ENCODE assay signal across 19 cellular contexts in the genomic region with DNA sequence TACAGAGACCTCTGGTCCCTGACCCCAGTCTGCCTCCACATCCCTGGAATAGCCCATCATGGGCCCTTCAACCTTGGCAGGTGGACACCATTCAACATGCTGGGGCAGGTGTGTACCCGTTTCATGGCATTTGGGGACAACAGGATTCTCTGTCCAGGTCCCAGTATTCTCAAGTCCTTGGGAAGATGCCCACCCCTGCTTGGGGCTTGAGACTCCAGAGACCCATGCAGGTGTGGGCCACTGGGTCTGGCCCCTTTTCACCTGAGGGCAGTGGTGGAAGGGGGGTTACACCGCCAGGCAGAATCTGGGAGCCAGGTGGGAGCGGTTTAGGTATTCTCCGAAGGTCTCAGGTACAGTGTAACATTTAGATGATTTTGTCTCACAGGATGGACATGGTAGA. TPM values are rescaled to one million over a fixed set of nuclear protein-coding genes. Genes with fewer than 3 reads are reported as not detected.
DNase-seq lines count a peak whose midpoint lies in the region; ATAC-seq and TF ChIP-seq lines count a peak whose summit lies in the region.
"Had no signal": no experiment of that assay in that cellular context is flagged by ENCODE, and none has a peak within 500 bp of the region (broad histone marks: within the 10 kb centered on the region; RNA-seq: fewer than 3 reads in every experiment).

No MANE protein-coding gene starts in this region.

- H3K4me3 ChIP-seq in neuronal stem cell (ENCODE audit: low read length in 2 of 2) (no peak overlapping the region), sigmoid colon (no peak overlapping the region), GM23248 (no peak overlapping the region)
- H3K4me3 ChIP-seq: BLaER1, GM12878, GM23338 had no signal

- TF ChIP-seq EP300 in sigmoid colon (IDR thresholded peaks at IDR 0.05): no peak

- H3K27me3 ChIP-seq in neuronal stem cell (ENCODE audit: control insufficient read depth in 3 of 3, insufficient read depth in 3 of 3, low read depth in 1 of 3, low read length in 3 of 3) (peaks cover 0 to 24% (median 0%) of the 10 kb centered on the region in 3 experiments), sigmoid colon (no peaks in the 10 kb centered on the region), GM23248 (replicated peaks; ENCODE audit: insufficient read depth) (no peaks in the 10 kb centered on the region)
- H3K27me3 ChIP-seq: BLaER1 had no signal

- no peaks in the 10 kb centered on the region for H3K4me1 Mint-ChIP-seq in activated T-cell treated with anti-CD3 and anti-CD28 coated beads, Interleukin-2, amount 50 U/mL, for 24 hours (ENCODE audit: low read depth)
- H3K4me1 Mint-ChIP-seq in activated T-cell treated with anti-CD3 and anti-CD28 coated beads, Interleukin-2, amount 50 U/mL, for 72 hours (ENCODE audit: low read depth): no peaks in the 10 kb centered on the region
- H3K4me1 Mint-ChIP-seq: CD4-positive, CD25-positive, alpha-beta regulatory T cell; H9 had no signal

- H3K27ac ChIP-seq in neuronal stem cell (replicated peaks; ENCODE audit: low read length) (no peak overlapping the region), sigmoid colon (no peak overlapping the region), GM23248 (no peak overlapping the region)
- H3K27ac ChIP-seq: 22Rv1, BLaER1, C4-2B had no signal

- no peak overlapping the region for H4K91ac ChIP-seq in neuronal stem cell (ENCODE audit: low read depth, low read length, poor library complexity)

- no CpG with 5 or more reads among the region's 4 CpGs for WGBS in neuronal stem cell (ENCODE audit: extremely low coverage in 2 of 2, insufficient read length in 2 of 2, insufficient replicate concordance in 1 of 2), 2 donors
- 95% methylated on average over 4 of the region's 4 CpGs for WGBS in sigmoid colon, 2 donors
- 88 to 92% methylated on average over 4 of the region's 4 CpGs for WGBS in GM23248 (ENCODE audit: low coverage in 1 of 2, low lambda C conversion rate in 2 of 2, missing lambda C conversion rate in 2 of 2), 2 experiments

- intact Hi-C loops in sigmoid colon (cut with DNase I): no loop called here

- H3F3A ChIP-seq in GM23248 (ENCODE audit: insufficient read depth): no peaks in the 10 kb centered on the region

- no peak for ATAC-seq in activated T-cell treated with anti-CD3 and anti-CD28 coated beads, Interleukin-2, amount 50 U/mL, for 72 hours (replicated peaks in 1 of 2)
- ATAC-seq in HG02623 (IDR thresholded peaks at IDR 0.05; ENCODE audit: unreplicated experiment): no peak
- ATAC-seq: CD8-positive, alpha-beta T cell; GM12878; GM23338; HCT116 had no signal

- H3K36me3 Mint-ChIP-seq in activated T-cell treated with anti-CD3 and anti-CD28 coated beads, Interleukin-2, amount 50 U/mL, for 24 hours (ENCODE audit: low read depth): no peaks in the 10 kb centered on the region
- no peaks in the 10 kb centered on the region for H3K36me3 Mint-ChIP-seq in activated T-cell treated with anti-CD3 and anti-CD28 coated beads, Interleukin-2, amount 50 U/mL, for 72 hours (ENCODE audit: insufficient read depth in 2 of 2)
- H3K36me3 Mint-ChIP-seq: CD4-positive, CD25-positive, alpha-beta regulatory T cell; CD8-positive, alpha-beta T cell had no signal

- H4K8ac ChIP-seq in neuronal stem cell (ENCODE audit: low read depth, low read length): no peak overlapping the region

- H3K9ac ChIP-seq in neuronal stem cell (ENCODE audit: low read depth, low read length, poor library complexity) (no peak overlapping the region), GM23248 (no peak overlapping the region)
- H3K9ac ChIP-seq: BLaER1 had no signal

- no peaks in the 10 kb centered on the region for H3K79me1 ChIP-seq in neuronal stem cell (ENCODE audit: low read depth, low read length)

- H3K4me1 ChIP-seq in neuronal stem cell (ENCODE audit: control insufficient read depth in 2 of 2, insufficient read depth in 1 of 2, low read depth in 1 of 2, low read length in 2 of 2): no peaks in the 10 kb centered on the region
- H3K4me1 ChIP-seq in sigmoid colon: no peaks in the 10 kb centered on the region
- H3K4me1 ChIP-seq in GM23248 (ENCODE audit: insufficient read depth): no peaks in the 10 kb centered on the region
- H3K4me1 ChIP-seq: Caco-2 had no signal

- no peak overlapping the region for H3K4ac ChIP-seq in neuronal stem cell (ENCODE audit: low read length)

- H2BK120ac ChIP-seq in neuronal stem cell (ENCODE audit: low read depth, low read length): no peak overlapping the region

- H3K4me3 Mint-ChIP-seq in activated T-cell treated with anti-CD3 and anti-CD28 coated beads, Interleukin-2, amount 50 U/mL, for 24 hours: no peak overlapping the region
- H3K4me3 Mint-ChIP-seq in activated T-cell treated with anti-CD3 and anti-CD28 coated beads, Interleukin-2, amount 50 U/mL, for 72 hours: no peak overlapping the region
- H3K4me3 Mint-ChIP-seq: B cell; CD4-positive, CD25-positive, alpha-beta regulatory T cell; CD8-positive, alpha-beta T cell; GM23338; H9 had no signal

- no peak overlapping the region for H2AK5ac ChIP-seq in neuronal stem cell (ENCODE audit: low read depth, low read length)

- no peak for TF ChIP-seq POLR2A in sigmoid colon (IDR thresholded peaks at IDR 0.05)

- peak overlapping the region; percentile 13 for H2BK5ac ChIP-seq in neuronal stem cell (ENCODE audit: low read length)

- no peak overlapping the region for H2BK15ac ChIP-seq in neuronal stem cell (ENCODE audit: low read length)

- no peak overlapping the region for H3K23ac ChIP-seq in neuronal stem cell (ENCODE audit: low read depth, low read length, poor library complexity)

- no peak overlapping the region for H2BK12ac ChIP-seq in neuronal stem cell (ENCODE audit: low read length)

- no peaks in the 10 kb centered on the region for H3K9me2 ChIP-seq in GM23248 (ENCODE audit: insufficient read depth)

- in situ Hi-C loops in GM23248 (cut with MboI): no loop called here

- no peak for TF ChIP-seq CTCF in sigmoid colon (IDR thresholded peaks at IDR 0.05)

- H3K9me3 Mint-ChIP-seq in activated T-cell treated with anti-CD3 and anti-CD28 coated beads, Interleukin-2, amount 50 U/mL, for 24 hours: no peaks in the 10 kb centered on the region
- no peaks in the 10 kb centered on the region for H3K9me3 Mint-ChIP-seq in activated T-cell treated with anti-CD3 and anti-CD28 coated beads, Interleukin-2, amount 50 U/mL, for 72 hours
- H3K9me3 Mint-ChIP-seq: CD4-positive, CD25-positive, alpha-beta regulatory T cell; CD8-positive, alpha-beta T cell; GM23338; H9 had no signal

- no peak for DNase-seq in activated T-cell treated with anti-CD3 and anti-CD28 coated beads, Interleukin-2, amount 50 U/mL, for 24 hours
- DNase-seq in activated T-cell treated with anti-CD3 and anti-CD28 coated beads, Interleukin-2, amount 50 U/mL, for 72 hours: no peak
- DNase-seq in neuronal stem cell (ENCODE audit: low spot score): no peak
- peak; percentile 48 for DNase-seq in sigmoid colon
- no peak for DNase-seq in GM23248
- DNase-seq: Caco-2; CD4-positive, CD25-positive, alpha-beta regulatory T cell; CD8-positive, alpha-beta T cell; DMS153; DND-41; H9 had no signal

- H3K9me3 ChIP-seq in neuronal stem cell (replicated peaks in 1 of 2; ENCODE audit: control insufficient read depth in 2 of 2, insufficient read depth in 1 of 2, low read depth in 1 of 2, low read length in 2 of 2): no peaks in the 10 kb centered on the region
- no peaks in the 10 kb centered on the region for H3K9me3 ChIP-seq in sigmoid colon
- H3K9me3 ChIP-seq in GM23248 (ENCODE audit: low read depth): no peaks in the 10 kb centered on the region
- H3K9me3 ChIP-seq: BLaER1, Caco-2 had no signal

- H3K18ac ChIP-seq in neuronal stem cell (ENCODE audit: low read length): no peak overlapping the region

- H4K20me1 ChIP-seq in GM23248 (ENCODE audit: insufficient read depth): no peaks in the 10 kb centered on the region
- H4K20me1 ChIP-seq: BLaER1 had no signal

- peak overlapping the region; percentile 1 for H3K27ac Mint-ChIP-seq in activated T-cell treated with anti-CD3 and anti-CD28 coated beads, Interleukin-2, amount 50 U/mL, for 24 hours
- H3K27ac Mint-ChIP-seq in activated T-cell treated with anti-CD3 and anti-CD28 coated beads, Interleukin-2, amount 50 U/mL, for 72 hours: no peak overlapping the region
- H3K27ac Mint-ChIP-seq: B cell; CD4-positive, CD25-positive, alpha-beta regulatory T cell; CD8-positive, alpha-beta T cell; GM23338 had no signal

- H2AFZ ChIP-seq in neuronal stem cell (ENCODE audit: low read length): no peak overlapping the region
- H2AFZ ChIP-seq in GM23248: no peak overlapping the region
- H2AFZ ChIP-seq: GM23338 had no signal

- no peaks in the 10 kb centered on the region for H3K27me3 Mint-ChIP-seq in activated T-cell treated with anti-CD3 and anti-CD28 coated beads, Interleukin-2, amount 50 U/mL, for 24 hours
- no peaks in the 10 kb centered on the region for H3K27me3 Mint-ChIP-seq in activated T-cell treated with anti-CD3 and anti-CD28 coated beads, Interleukin-2, amount 50 U/mL, for 72 hours (ENCODE audit: low read depth)
- H3K27me3 Mint-ChIP-seq: B cell; CD4-positive, CD25-positive, alpha-beta regulatory T cell had no signal

- H3K36me3 ChIP-seq in neuronal stem cell (replicated peaks in 1 of 2; ENCODE audit: control insufficient read depth in 2 of 2, insufficient read depth in 2 of 2, low read length in 2 of 2): no peaks in the 10 kb centered on the region
- H3K36me3 ChIP-seq in sigmoid colon: no peaks in the 10 kb centered on the region
- no peaks in the 10 kb centered on the region for H3K36me3 ChIP-seq in GM23248 (ENCODE audit: low read depth)
- H3K36me3 ChIP-seq: BLaER1 had no signal

- H3K4me2 ChIP-seq in neuronal stem cell (ENCODE audit: insufficient read depth, low read length, poor library complexity, severe bottlenecking) (no peak overlapping the region), GM23248 (ENCODE audit: unreplicated experiment) (no peak overlapping the region)
- H3K4me2 ChIP-seq: BLaER1, GM23338 had no signal

- H3K14ac ChIP-seq in neuronal stem cell (ENCODE audit: low read length): no peak overlapping the region

- no peaks in the 10 kb centered on the region for H3K79me2 ChIP-seq in GM23248 (ENCODE audit: insufficient read depth)

RNA-seq across cellular contexts. Expression of gene KSR1, which starts 37.1 kb away (rescaled TPM):
- 100 to 1,000 TPM; 191 to 296 TPM for total RNA-seq in activated T-cell treated with anti-CD3 and anti-CD28 coated beads, Interleukin-2, amount 50 U/mL, for 72 hours
- 19.3 TPM for polyA plus RNA-seq in neuronal stem cell (2013, experiment 1 of 2)
- polyA plus RNA-seq in neuronal stem cell (2013, experiment 2 of 2): 19.3 TPM
- 10 to 100 TPM; 13.8 to 25.8 (median 18.9) TPM for total RNA-seq in sigmoid colon
- polyA plus RNA-seq in sigmoid colon (10 to 100 TPM in 1 of 3 donors, 1 to 10 TPM in 2; 4.2 to 21.2 (median 8.8) TPM), GM23248 (2016; fragmentation: Nextera tagmentation; extraction: Ambion mirVana) (0.98 and 1.3 TPM in 2 replicates)
- total RNA-seq in GM23248 (2014; rRNA removed; shearing (Covaris generic)): 2.5 and 9.6 TPM in 2 replicates

Comparison
In these comparisons a context has a peak if more than half of its experiments do, and no peak if none do; other contexts are left out.
1. RNA of gene KSR1, which starts 37.1 kb away (total RNA-seq): 191 to 296 TPM in activated T-cell treated with anti-CD3 and anti-CD28 coated beads, Interleukin-2, amount 50 U/mL, for 72 hours; 13.8 to 25.8 TPM in sigmoid colon and 2.5 to 9.6 TPM in GM23248; every median in the first group is over 4 times any median in the second.